Comparison of ENCODE assay signal across 8 cellular contexts in genomic region chr18:77114564-77115391, GRCh38. TPM values are rescaled to one million over a fixed set of nuclear protein-coding genes. Genes with fewer than 3 reads are reported as not detected.
DNase-seq lines count a peak whose midpoint lies in the region; ATAC-seq and TF ChIP-seq lines count a peak whose summit lies in the region.

No MANE protein-coding gene starts in this region.

- peaks cover 0 to 8% (median 0%) of the 10 kb centered on the region in 5 experiments for H3K9me3 Mint-ChIP-seq in brain

- peaks cover 52% of the 10 kb centered on the region for H3K4me1 Mint-ChIP-seq in brain

- H3K9me3 ChIP-seq in subcutaneous abdominal adipose tissue (ENCODE audit: control insufficient read depth in 5 of 5, low read length in 5 of 5) = no peaks in the 10 kb centered on the region

- POLR2A ChIA-PET in HEK293T (lab: Yijun Ruan, JAX) = no interaction called here

- DNase-seq in GM04504 (ENCODE audit: low read depth) = peak; percentile 94
- DNase-seq in NCI-H526 (lab: John Stamatoyannopoulos, UW) = peak; percentile 60 to 67
- peak; percentile 77 to 93 for DNase-seq in left colon
- no peak for DNase-seq in HEK293T (ENCODE audit: extremely low spot score)
- no peak for DNase-seq in activated CD4-positive, alpha-beta T cell treated with anti-CD3 and anti-CD28 coated beads, Interleukin-2, amount 50 U/mL, for 48 hours

- H3K27me3 ChIP-seq in subcutaneous abdominal adipose tissue (ENCODE audit: control insufficient read depth in 5 of 5, insufficient read depth in 4 of 5, low read length in 5 of 5) = peaks cover 0 to 3% (median 0%) of the 10 kb centered on the region in 5 donors

- H3K27ac ChIP-seq in subcutaneous abdominal adipose tissue (ENCODE audit: low read depth, low read length) = peak overlapping the region; percentile 92

- H3K9ac ChIP-seq in subcutaneous abdominal adipose tissue (ENCODE audit: low read length in 5 of 5) = peak overlapping the region in 2 of 5 donors; percentile 63 to 66

- CTCF ChIA-PET in HEK293T (lab: Yijun Ruan, JAX) = no interaction called here

- peaks cover 5% of the 10 kb centered on the region for H3K36me3 Mint-ChIP-seq in brain

- peaks cover 0 to 13% (median 0%) of the 10 kb centered on the region in 5 donors for H3K36me3 ChIP-seq in subcutaneous abdominal adipose tissue (ENCODE audit: control insufficient read depth in 5 of 5, insufficient read depth in 5 of 5, low read length in 5 of 5)

- H3K4me3 Mint-ChIP-seq in brain = no peak overlapping the region

- ATAC-seq in HG02610 (IDR thresholded peaks at IDR 0.05; ENCODE audit: unreplicated experiment) (peak; percentile 73), left colon (peak; percentile 90)

- H3K4me3 ChIP-seq in subcutaneous abdominal adipose tissue (ENCODE audit: low read depth in 1 of 5, low read length in 5 of 5) = no peak overlapping the region

- H3K27me3 Mint-ChIP-seq in brain = no peaks in the 10 kb centered on the region

- intact Hi-C loops in left colon (cut with DNase I, micrococcal nuclease) = no loop called here

- H3K27ac Mint-ChIP-seq in brain = peak overlapping the region in 3 of 5 experiments; percentile 58 to 81 (median 79)

- H3K4me1 ChIP-seq in subcutaneous abdominal adipose tissue (ENCODE audit: control insufficient read depth in 5 of 5, insufficient read depth in 5 of 5, low read length in 5 of 5) = peaks cover 6 to 50% (median 28%) of the 10 kb centered on the region in 5 donors

- TF ChIP-seq CTCF in brain (conservative IDR thresholded peaks at IDR 0.05) = no peak

TF ChIP-seq in HEK293T, 16 proteins besides CTCF, POLR2A, EP300 and RAD21:
- TF ChIP-seq HDGF (IDR thresholded peaks at IDR 0.05; ENCODE audit: borderline replicate concordance) = no peak
- TF ChIP-seq ARNT (IDR thresholded peaks at IDR 0.05) = no peak
- TF ChIP-seq ZNF384 (IDR thresholded peaks at IDR 0.05) = no peak
- no peak for TF ChIP-seq ELF4 (IDR thresholded peaks at IDR 0.05)
- TF ChIP-seq LEF1 (IDR thresholded peaks at IDR 0.05; ENCODE audit: borderline replicate concordance) = no peak
- no peak for TF ChIP-seq FOXK2 (IDR thresholded peaks at IDR 0.05)
- no peak for TF ChIP-seq FOXA1 (IDR thresholded peaks at IDR 0.05)
- no peak for TF ChIP-seq SP1 (IDR thresholded peaks at IDR 0.05)
- no peak for TF ChIP-seq CTBP1 (IDR thresholded peaks at IDR 0.05; ENCODE audit: borderline replicate concordance)
- no peak for TF ChIP-seq L3MBTL2 (conservative IDR thresholded peaks at IDR 0.05)
- TF ChIP-seq NFRKB (IDR thresholded peaks at IDR 0.05) = no peak
- TF ChIP-seq FOXM1 (IDR thresholded peaks at IDR 0.05; ENCODE audit: borderline replicate concordance) = no peak
- no peak for TF ChIP-seq TARDBP (IDR thresholded peaks at IDR 0.05)
- no peak for TF ChIP-seq SUZ12 (IDR thresholded peaks at IDR 0.05)

RNA-seq across cellular contexts. Expression of gene MBP, which starts 17.8 kb away (rescaled TPM):
- polyA plus RNA-seq in brain (ENCODE audit: insufficient read depth, low read depth, low replicate concordance) = 8,940 TPM
- total RNA-seq in left colon = 10 to 100 TPM; 48.5 to 51.6 TPM

Comparison
In these comparisons a context has a peak if more than half of its experiments do, and no peak if none do; other contexts are left out.
1. DNase-seq: peak in GM04504 (single experiment), NCI-H526 (2 of 2) and left colon (2 of 2); none in HEK293T (single experiment) and activated CD4-positive, alpha-beta T cell treated with anti-CD3 and anti-CD28 coated beads, Interleukin-2, amount 50 U/mL, for 48 hours (0 of 2).